1 cellular context compared by ENCODE assay signal in the genomic region with DNA sequence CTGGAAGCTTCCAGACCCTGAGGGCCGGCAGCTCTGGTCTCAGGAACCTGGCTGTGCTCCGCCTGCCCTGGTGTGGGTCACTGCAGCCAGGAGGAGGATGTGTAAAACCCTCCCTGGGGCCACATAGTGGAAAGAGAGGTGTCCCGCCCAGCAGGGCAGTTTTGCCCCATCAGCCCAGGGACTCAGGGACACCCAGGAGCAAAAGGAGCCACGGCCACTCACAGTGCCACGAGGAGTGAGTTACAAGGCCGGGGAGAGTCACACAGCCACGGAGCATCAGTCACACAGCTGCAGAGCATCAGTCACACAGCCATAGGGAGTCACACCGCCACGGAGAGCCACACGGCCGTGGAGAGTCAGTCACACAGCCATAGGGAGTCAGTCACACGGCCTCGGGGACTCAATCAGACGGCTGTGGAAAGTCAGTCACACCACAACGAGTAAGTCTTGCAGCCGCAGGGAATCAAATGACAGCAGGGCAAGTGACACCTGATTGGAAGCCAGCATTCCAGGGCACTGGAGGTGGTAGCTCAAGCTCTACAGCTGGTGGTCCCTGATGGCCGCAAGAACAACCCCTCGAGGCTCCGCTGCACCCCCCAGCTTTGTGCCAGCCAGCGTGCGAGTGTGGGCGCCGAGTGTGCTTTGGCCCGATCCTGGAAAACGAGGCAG.
TF ChIP-seq lines count a peak whose summit lies in the region.

No MANE protein-coding gene starts in this region.

TF ChIP-seq in H1, 55 proteins besides CTCF, POLR2A, EP300 and RAD21:
- TF ChIP-seq TAF1 (IDR thresholded peaks at IDR 0.05; ENCODE audit: low read depth, low read length), result no peak
- no peak for TF ChIP-seq SRF (IDR thresholded peaks at IDR 0.05; ENCODE audit: low read depth, low read length)
- TF ChIP-seq RFX5 (IDR thresholded peaks at IDR 0.05; ENCODE audit: borderline replicate concordance, low read depth, low read length), result no peak
- no peak for TF ChIP-seq CTBP2 (IDR thresholded peaks at IDR 0.05; ENCODE audit: borderline replicate concordance, insufficient read depth, insufficient read length, low read length)
- TF ChIP-seq HDAC6 (IDR thresholded peaks at IDR 0.05; ENCODE audit: low read depth, low read length), result no peak
- TF ChIP-seq JUND (IDR thresholded peaks at IDR 0.05; ENCODE audit: low read length), result no peak
- no peak for TF ChIP-seq SP1 (IDR thresholded peaks at IDR 0.05; ENCODE audit: low read depth, low read length)
- no peak for TF ChIP-seq MAFK (IDR thresholded peaks at IDR 0.05; ENCODE audit: low read depth, low read length)
- no peak for TF ChIP-seq EZH2 (IDR thresholded peaks at IDR 0.05; ENCODE audit: low read depth, low read length, severe bottlenecking)
- no peak for TF ChIP-seq CBX5 (IDR thresholded peaks at IDR 0.05; ENCODE audit: low read depth, low read length)
TF ChIP-seq in H1: peak in this region for 0.
